In the genomic region with DNA sequence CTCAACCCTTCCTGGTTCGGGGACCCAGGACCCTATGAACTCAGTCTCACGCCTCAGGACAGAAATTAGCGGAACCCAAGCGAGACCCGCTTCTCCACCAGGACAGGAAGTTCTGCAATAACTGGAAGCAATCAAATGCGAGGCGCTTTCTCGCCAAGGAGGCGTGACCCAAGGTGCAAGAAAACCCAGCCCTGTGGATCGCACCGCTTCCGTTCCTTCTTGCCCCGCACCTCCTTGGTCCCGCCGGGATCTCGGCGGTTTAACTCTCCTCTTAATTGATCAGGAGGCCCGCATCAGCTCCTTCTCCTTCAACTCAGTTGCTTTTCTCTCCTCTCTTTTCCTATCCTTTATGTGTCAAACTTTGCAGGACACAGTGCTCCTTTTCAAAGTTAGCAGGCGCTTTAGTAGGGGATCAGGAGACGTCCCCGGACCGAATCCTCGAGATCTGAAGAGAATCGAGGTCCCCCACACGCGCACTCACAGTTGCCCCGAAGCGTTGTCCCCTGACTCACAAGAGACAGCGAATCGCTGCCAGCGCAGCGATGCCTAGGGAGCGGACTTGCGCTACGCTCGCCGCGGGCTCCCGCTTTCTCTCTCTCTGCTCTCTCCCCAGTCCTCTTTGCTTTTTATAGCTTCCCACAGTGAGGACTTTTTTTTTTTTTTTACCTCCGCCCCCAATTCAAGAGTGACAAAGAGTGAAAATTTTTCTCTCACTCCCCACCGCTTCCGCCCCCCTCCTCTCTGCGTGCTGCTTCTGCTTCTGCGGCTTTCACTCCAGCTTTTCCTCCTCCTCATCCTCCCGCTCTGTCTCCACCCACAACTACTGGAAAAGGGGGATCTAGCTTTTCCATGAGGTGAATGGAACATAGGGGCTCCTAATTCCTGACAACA, we compare ENCODE assay signal across 8 cellular contexts. TPM values are rescaled to one million over a fixed set of nuclear protein-coding genes. Genes with fewer than 3 reads are reported as not detected.
DNase-seq lines count a peak whose midpoint lies in the region; ATAC-seq, FAIRE-seq and TF ChIP-seq lines count a peak whose summit lies in the region.

A gene with protein sequence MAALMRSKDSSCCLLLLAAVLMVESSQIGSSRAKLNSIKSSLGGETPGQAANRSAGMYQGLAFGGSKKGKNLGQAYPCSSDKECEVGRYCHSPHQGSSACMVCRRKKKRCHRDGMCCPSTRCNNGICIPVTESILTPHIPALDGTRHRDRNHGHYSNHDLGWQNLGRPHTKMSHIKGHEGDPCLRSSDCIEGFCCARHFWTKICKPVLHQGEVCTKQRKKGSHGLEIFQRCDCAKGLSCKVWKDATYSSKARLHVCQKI (minus strand): TSS at position 603 of the 891 bp plus-strand sequence. CDS start 722 bp downstream, outside the sequence.

- no peak for FAIRE-seq in GM19239 (lab: Jason Lieb, UNC)

- DNase-seq in NCI-H1417 (lab: John Stamatoyannopoulos, UW) (peak in 2 of 3 experiments; percentile 53 to 67), NCI-H1417 treated with DMSO at 0.1 percent for 48 hours (lab: John Stamatoyannopoulos, UW) (no peak), Panc1 (ENCODE audit: low read depth, low spot score) (no peak), middle frontal gyrus (ENCODE audit: extremely low spot score, low spot score) (no peak), GM19239 (ENCODE audit: insufficient read length, low spot score) (no peak)

- H3K27ac ChIP-seq in Panc1 (ENCODE audit: low read length) (no peak within 1 kb of the TSS), duodenal mucosa (ENCODE audit: low read depth, low read length) (no peak within 1 kb of the TSS), muscle layer of colon (ENCODE audit: low read depth, low read length) (peak within 1 kb of the TSS; percentile 56), urinary bladder (ENCODE audit: low read depth) (no peak within 1 kb of the TSS)

- ATAC-seq in Panc1, result no peak

- POLR2A ChIA-PET in Panc1 (lab: Charles Lee), result no interaction called here

- CTCF ChIA-PET in Panc1 (lab: Charles Lee), result no interaction called here

- WGBS in urinary bladder, result under 1% methylated on average over 45 of the region's 45 CpGs

- in situ Hi-C loops in Panc1 (cut with HindIII; ENCODE audit: low pct_unique_long_range_greater_than_20kb, low sequenced_read_pairs), result no loop called here

- H3K4me1 ChIP-seq in Panc1 (ENCODE audit: control insufficient read depth, insufficient read depth, low read length) (peaks cover 3% of the 10 kb centered on the region; the same call in 1 of the 2 replicates), duodenal mucosa (ENCODE audit: control insufficient read depth in 1 of 2, insufficient read depth in 2 of 2, low read length in 2 of 2) (no peaks in the 10 kb centered on the region), muscle layer of colon (ENCODE audit: insufficient read depth, low read length) (peaks cover 22% of the 10 kb centered on the region), urinary bladder (ENCODE audit: insufficient read depth) (no peaks in the 10 kb centered on the region)

- H3K36me3 ChIP-seq in Panc1 (ENCODE audit: control insufficient read depth, insufficient read depth, low read length), result no peaks in the 10 kb centered on the region; the same call in 1 of the 2 replicates
- H3K36me3 ChIP-seq in duodenal mucosa (ENCODE audit: control insufficient read depth in 1 of 2, insufficient read depth in 2 of 2, low read length in 2 of 2), result no peaks in the 10 kb centered on the region
- H3K36me3 ChIP-seq in muscle layer of colon (ENCODE audit: insufficient read depth, low read length), result no peaks in the 10 kb centered on the region
- H3K36me3 ChIP-seq in urinary bladder (ENCODE audit: insufficient read depth), result no peaks in the 10 kb centered on the region

- no peaks in the 10 kb centered on the region for H3K9me3 ChIP-seq in Panc1 (ENCODE audit: control insufficient read depth, insufficient read depth, low read depth, low read length)
- no peaks in the 10 kb centered on the region for H3K9me3 ChIP-seq in duodenal mucosa (ENCODE audit: control insufficient read depth in 1 of 2, low read length in 2 of 2)
- H3K9me3 ChIP-seq in muscle layer of colon (ENCODE audit: low read length), result no peaks in the 10 kb centered on the region

- intact Hi-C loops in Panc1 (cut with micrococcal nuclease; ENCODE audit: unreplicated experiment), result loop anchor here (10.0 kb wide), 1 partner anchor 149 kb away; no protein-coding TSS in a partner anchor

- no TSS peak for BruUV-seq in Panc1 (replicated peaks; lab: Mats Ljungman, UMichigan)

- H3K27me3 ChIP-seq in Panc1 (ENCODE audit: control insufficient read depth, insufficient read depth, low read length) (peaks cover 10% of the 10 kb centered on the region), duodenal mucosa (ENCODE audit: control insufficient read depth in 1 of 2, insufficient read depth in 2 of 2, low read length in 2 of 2) (peaks cover 40 to 56% of the 10 kb centered on the region in 2 donors), muscle layer of colon (ENCODE audit: control insufficient read depth in 1 of 2, insufficient read depth in 2 of 2, low read length in 2 of 2) (peaks cover 10 to 38% of the 10 kb centered on the region in 2 donors)

- peak within 1 kb of the TSS; percentile 39 to 48 for H3K4me3 ChIP-seq in Panc1 (ENCODE audit: low read depth in 2 of 2, low read length in 2 of 2)
- H3K4me3 ChIP-seq in duodenal mucosa (ENCODE audit: low read depth in 1 of 2, low read length in 2 of 2), result peak within 1 kb of the TSS; percentile 57 to 60
- peak within 1 kb of the TSS; percentile 50 to 73 for H3K4me3 ChIP-seq in muscle layer of colon (ENCODE audit: low read depth in 1 of 2, low read length in 2 of 2)
- H3K4me3 ChIP-seq in urinary bladder (ENCODE audit: low read depth, low read length), result peak within 1 kb of the TSS; percentile 25

- no peak within 1 kb of the TSS for H3K9ac ChIP-seq in duodenal mucosa (ENCODE audit: low read depth in 1 of 2, low read length in 2 of 2)
- H3K9ac ChIP-seq in muscle layer of colon (ENCODE audit: low read length), result no peak within 1 kb of the TSS

- no peak for TF ChIP-seq CTCF in Panc1 (IDR thresholded peaks at IDR 0.05)

RNA-seq across cellular contexts. Expression of the gene that starts here (rescaled TPM):
- total RNA-seq in Panc1 (2021; ENCODE audit: unreplicated experiment), result not detected
- not detected for polyA plus RNA-seq in Panc1 (2012; ENCODE audit: insufficient read length)
- 27.3 TPM for total RNA-seq in urinary bladder
- polyA plus RNA-seq in urinary bladder, result 0.63 TPM

Comparison
In these comparisons a context has a peak if more than half of its experiments do, and no peak if none do; other contexts are left out.
1. RNA of the gene that starts here (total RNA-seq): 27.3 TPM in urinary bladder (single experiment); not detected in Panc1 (single experiment); every median in the first group is over 10 times any median in the second.
2. DNase-seq: peak in NCI-H1417 (2 of 3); none in NCI-H1417 treated with DMSO at 0.1 percent for 48 hours (single experiment), Panc1 (single experiment), middle frontal gyrus (single experiment) and GM19239 (single experiment).
3. Peak in every context shown above with its lines, with median percentiles within 50 percentile points of each other: H3K4me3 ChIP-seq.